ENCODE assay signal across 8 cellular contexts in the genomic region with DNA sequence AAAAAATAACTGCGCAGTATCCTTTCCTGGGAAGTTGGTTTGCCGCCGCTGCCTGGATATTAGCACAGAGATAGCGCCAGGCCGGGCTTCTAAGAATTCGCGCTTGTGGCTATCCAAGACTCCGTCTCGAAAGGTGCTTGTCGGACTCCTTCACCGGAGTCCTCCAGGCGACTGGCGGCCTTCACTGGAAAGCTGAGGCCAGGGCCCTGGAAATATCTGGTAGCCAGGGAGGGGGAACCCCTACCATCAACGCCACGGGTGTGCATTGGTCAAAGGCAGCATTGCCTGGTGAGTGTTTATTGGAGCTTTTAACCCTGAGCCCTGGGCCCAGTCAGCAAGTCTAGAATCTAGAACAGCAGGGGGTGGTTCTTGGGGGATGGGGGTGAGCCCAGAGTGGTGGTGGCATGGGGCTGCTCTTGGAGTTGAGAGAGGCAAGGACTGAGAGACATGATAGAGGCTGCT. TPM values are rescaled to one million over a fixed set of nuclear protein-coding genes. Genes with fewer than 3 reads are reported as not detected.
DNase-seq lines count a peak whose midpoint lies in the region; ATAC-seq and TF ChIP-seq lines count a peak whose summit lies in the region.

No MANE protein-coding gene starts in this region.

- H3K4me3 Mint-ChIP-seq in CD4-positive, CD25-positive, alpha-beta regulatory T cell = peak overlapping the region; percentile 94 to 97 (median 96)
- peak overlapping the region; percentile 90 for H3K4me3 Mint-ChIP-seq in activated CD8-positive, alpha-beta T cell treated with anti-CD3 and anti-CD28 coated beads, Interleukin-2, amount 10 ng/mL, durations not matched to agents 7 days and 5 days

- peaks cover 10 to 82% (median 16%) of the 10 kb centered on the region in 4 donors for H3K4me1 Mint-ChIP-seq in CD4-positive, CD25-positive, alpha-beta regulatory T cell
- peaks cover 60% of the 10 kb centered on the region for H3K4me1 Mint-ChIP-seq in activated CD8-positive, alpha-beta T cell treated with anti-CD3 and anti-CD28 coated beads, Interleukin-2, amount 10 ng/mL, durations not matched to agents 7 days and 5 days (ENCODE audit: low read depth)

- intact Hi-C loops in heart left ventricle (cut with DNase I) = loop anchor here in 2 of 10 donors (5.0 to 10.0 kb wide), 3 partner anchors 115 to 245 kb away; a partner anchor contains a TSS

- H3K27me3 Mint-ChIP-seq in CD4-positive, CD25-positive, alpha-beta regulatory T cell = peaks cover 4% of the 10 kb centered on the region
- no peaks in the 10 kb centered on the region for H3K27me3 Mint-ChIP-seq in activated CD8-positive, alpha-beta T cell treated with anti-CD3 and anti-CD28 coated beads, Interleukin-2, amount 10 ng/mL, durations not matched to agents 7 days and 5 days (ENCODE audit: low read depth)

- peak overlapping the region; percentile 92 for H3K4me3 ChIP-seq in CD4-positive, CD25-positive, alpha-beta regulatory T cell (ENCODE audit: low read depth, low read length)
- peak overlapping the region; percentile 16 to 74 (median 60) for H3K4me3 ChIP-seq in heart left ventricle
- peak overlapping the region; percentile 39 for H3K4me3 ChIP-seq in retinal pigment epithelial cell (ENCODE audit: low read length)

- DNase-seq in CD4-positive, CD25-positive, alpha-beta regulatory T cell = peak in 1 of 3 donors; percentile 68
- DNase-seq in activated CD8-positive, alpha-beta T cell treated with anti-CD3 and anti-CD28 coated beads, Interleukin-2, amount 10 ng/mL, durations not matched to agents 7 days and 5 days = no peak
- DNase-seq in heart left ventricle (peak in 1 of 5 donors; percentile 36), retinal pigment epithelial cell (ENCODE audit: low read depth) (no peak), NCI-H1105 (lab: John Stamatoyannopoulos, UW) (no peak), NCI-H1436 treated with DMSO at 0.1 percent for 48 hours (lab: John Stamatoyannopoulos, UW) (no peak)

- peak overlapping the region; percentile 94 to 99 (median 96) for H3K27ac Mint-ChIP-seq in CD4-positive, CD25-positive, alpha-beta regulatory T cell
- peak overlapping the region; percentile 89 for H3K27ac Mint-ChIP-seq in activated CD8-positive, alpha-beta T cell treated with anti-CD3 and anti-CD28 coated beads, Interleukin-2, amount 10 ng/mL, durations not matched to agents 7 days and 5 days

- H3K27ac ChIP-seq in CD4-positive, CD25-positive, alpha-beta regulatory T cell (ENCODE audit: insufficient read depth, low read length, poor library complexity, severe bottlenecking) = peak overlapping the region; percentile 96
- H3K27ac ChIP-seq in heart left ventricle = peak overlapping the region in 11 of 12 donors; percentile 18 to 85 (median 70)

- peak; percentile 25 to 32 for ATAC-seq in CD4-positive, CD25-positive, alpha-beta regulatory T cell (ENCODE audit: low read depth in 2 of 2)
- ATAC-seq in HG03095 (IDR thresholded peaks at IDR 0.05; ENCODE audit: unreplicated experiment) (peak; percentile 18), heart left ventricle (peak in 2 of 4 donors; percentile 11 to 16), GM21423 (IDR thresholded peaks at IDR 0.05; ENCODE audit: unreplicated experiment) (no peak)
- peak; percentile 2 for ATAC-seq in activated CD8-positive, alpha-beta T cell treated with anti-CD3 and anti-CD28 coated beads, Interleukin-2, amount 10 ng/mL, durations not matched to agents 7 days and 5 days

- 1 to 49% (median 20%) methylated on average over 8 to 15 of the region's 15 CpGs for WGBS in heart left ventricle, 4 donors

- CTCF ChIA-PET in activated CD8-positive, alpha-beta T cell treated with anti-CD3 and anti-CD28 coated beads, Interleukin-2, amount 10 ng/mL, durations not matched to agents 7 days and 5 days (lab: Charles Lee) = interaction anchor here (1.4 to 1.8 kb wide), 3 partner anchors 18 to 22 kb away, joined by 4 to 23 read pairs (median 7); no protein-coding TSS in a partner anchor

- H3K27me3 ChIP-seq in CD4-positive, CD25-positive, alpha-beta regulatory T cell (ENCODE audit: control insufficient read depth, insufficient read depth, low read length) = no peaks in the 10 kb centered on the region
- H3K27me3 ChIP-seq in heart left ventricle = no peaks in the 10 kb centered on the region

- H3K36me3 Mint-ChIP-seq in CD4-positive, CD25-positive, alpha-beta regulatory T cell = peaks cover 30% of the 10 kb centered on the region
- H3K36me3 Mint-ChIP-seq in activated CD8-positive, alpha-beta T cell treated with anti-CD3 and anti-CD28 coated beads, Interleukin-2, amount 10 ng/mL, durations not matched to agents 7 days and 5 days (ENCODE audit: low read depth) = peaks cover 44% of the 10 kb centered on the region

- no peak for TF ChIP-seq POLR2A in heart left ventricle (IDR thresholded peaks at IDR 0.05)

- H3K36me3 ChIP-seq in CD4-positive, CD25-positive, alpha-beta regulatory T cell (ENCODE audit: control insufficient read depth, insufficient read depth, low read length) = peaks cover 34% of the 10 kb centered on the region
- H3K36me3 ChIP-seq in heart left ventricle = peaks cover 0 to 27% (median 18%) of the 10 kb centered on the region in 9 donors

- TF ChIP-seq CTCF in heart left ventricle (IDR thresholded peaks at IDR 0.05) (no peak), retinal pigment epithelial cell (conservative IDR thresholded peaks at IDR 0.05; ENCODE audit: low read depth, low read length) (no peak)

- H3K4me1 ChIP-seq in CD4-positive, CD25-positive, alpha-beta regulatory T cell (ENCODE audit: control insufficient read depth, insufficient read depth, low read length, poor library complexity, severe bottlenecking) = peaks cover 67% of the 10 kb centered on the region
- H3K4me1 ChIP-seq in heart left ventricle = peaks cover 0 to 18% (median 2%) of the 10 kb centered on the region in 12 donors

- no peaks in the 10 kb centered on the region for H3K9me3 Mint-ChIP-seq in CD4-positive, CD25-positive, alpha-beta regulatory T cell
- no peaks in the 10 kb centered on the region for H3K9me3 Mint-ChIP-seq in activated CD8-positive, alpha-beta T cell treated with anti-CD3 and anti-CD28 coated beads, Interleukin-2, amount 10 ng/mL, durations not matched to agents 7 days and 5 days (ENCODE audit: insufficient read depth)

- H3K9me3 ChIP-seq in CD4-positive, CD25-positive, alpha-beta regulatory T cell (ENCODE audit: control insufficient read depth in 2 of 2, low read length in 2 of 2) = no peaks in the 10 kb centered on the region
- no peaks in the 10 kb centered on the region for H3K9me3 ChIP-seq in heart left ventricle

- POLR2A ChIA-PET in activated CD8-positive, alpha-beta T cell treated with anti-CD3 and anti-CD28 coated beads, Interleukin-2, amount 10 ng/mL, durations not matched to agents 7 days and 5 days (lab: Charles Lee) = interaction anchor here (0.6 to 5.2 kb wide), 8 partner anchors 11 to 123 kb away, joined by 3 to 126 read pairs (median 3); a partner anchor contains a TSS

RNA-seq across cellular contexts. Expression of a gene that starts 0.6 kb away (rescaled TPM):
- 391 TPM for total RNA-seq in CD4-positive, CD25-positive, alpha-beta regulatory T cell
- 100 to 1,000 TPM; 475 to 549 (median 501) TPM for polyA plus RNA-seq in CD4-positive, CD25-positive, alpha-beta regulatory T cell
- total RNA-seq in activated CD8-positive, alpha-beta T cell treated with anti-CD3 and anti-CD28 coated beads, Interleukin-2, amount 10 ng/mL, durations not matched to agents 7 days and 5 days = 10 to 100 TPM; 51.3 to 53.6 TPM
- total RNA-seq in heart left ventricle = 10 to 100 TPM in 2 of 9 donors, 1 to 10 TPM in 7; 2.3 to 13.3 (median 3.5) TPM
- polyA plus RNA-seq in heart left ventricle = 1 to 10 TPM; 2.0 to 5.4 TPM

RNA-seq across cellular contexts. Expression of a gene that starts 7.9 kb away (rescaled TPM):
- 50.0 TPM for total RNA-seq in CD4-positive, CD25-positive, alpha-beta regulatory T cell
- polyA plus RNA-seq in CD4-positive, CD25-positive, alpha-beta regulatory T cell = 10 to 100 TPM in 2 of 4 donors, 1 to 10 TPM in 2; 7.4 to 13.8 (median 9.0) TPM
- total RNA-seq in activated CD8-positive, alpha-beta T cell treated with anti-CD3 and anti-CD28 coated beads, Interleukin-2, amount 10 ng/mL, durations not matched to agents 7 days and 5 days = 10 to 100 TPM; 14.8 to 15.3 TPM
- 10 to 100 TPM; 10.5 to 23.3 (median 14.4) TPM for total RNA-seq in heart left ventricle
- 10 to 100 TPM in 1 of 2 donors, 1 to 10 TPM in 1; 6.1 to 28.5 TPM for polyA plus RNA-seq in heart left ventricle

RNA-seq across cellular contexts. Expression of a gene that starts 21.7 kb away (rescaled TPM):
- total RNA-seq in CD4-positive, CD25-positive, alpha-beta regulatory T cell = 70.0 TPM
- 10 to 100 TPM; 83.7 to 98.9 (median 95.8) TPM for polyA plus RNA-seq in CD4-positive, CD25-positive, alpha-beta regulatory T cell
- 10 to 100 TPM; 63.9 to 70.8 TPM for total RNA-seq in activated CD8-positive, alpha-beta T cell treated with anti-CD3 and anti-CD28 coated beads, Interleukin-2, amount 10 ng/mL, durations not matched to agents 7 days and 5 days
- 10 to 100 TPM; 45.3 to 67.0 (median 52.9) TPM for total RNA-seq in heart left ventricle
- 10 to 100 TPM; 88.0 to 99.0 TPM for polyA plus RNA-seq in heart left ventricle

RNA-seq across cellular contexts. Expression of a gene that starts 21.8 kb away (rescaled TPM):
- 31.4 TPM for total RNA-seq in CD4-positive, CD25-positive, alpha-beta regulatory T cell
- polyA plus RNA-seq in CD4-positive, CD25-positive, alpha-beta regulatory T cell = 10 to 100 TPM; 47.6 to 65.1 (median 55.2) TPM
- 10 to 100 TPM; 41.6 to 44.1 TPM for total RNA-seq in activated CD8-positive, alpha-beta T cell treated with anti-CD3 and anti-CD28 coated beads, Interleukin-2, amount 10 ng/mL, durations not matched to agents 7 days and 5 days
- total RNA-seq in heart left ventricle = 10 to 100 TPM; 57.1 to 86.9 (median 71.0) TPM
- polyA plus RNA-seq in heart left ventricle = 10 to 100 TPM; 74.0 to 91.0 TPM

RNA-seq across cellular contexts. Expression of a gene that starts 38.0 kb away (rescaled TPM):
- 110 TPM for total RNA-seq in CD4-positive, CD25-positive, alpha-beta regulatory T cell
- 10 to 100 TPM; 20.2 to 38.2 (median 26.4) TPM for polyA plus RNA-seq in CD4-positive, CD25-positive, alpha-beta regulatory T cell
- total RNA-seq in activated CD8-positive, alpha-beta T cell treated with anti-CD3 and anti-CD28 coated beads, Interleukin-2, amount 10 ng/mL, durations not matched to agents 7 days and 5 days = 10 to 100 TPM; 40.0 to 41.7 TPM
- total RNA-seq in heart left ventricle = 10 to 100 TPM; 17.6 to 31.1 (median 24.6) TPM
- 10 to 100 TPM; 17.2 to 32.7 TPM for polyA plus RNA-seq in heart left ventricle

Comparison
In these comparisons a context has a peak if more than half of its experiments do, and no peak if none do; other contexts are left out.
1. H3K4me3 ChIP-seq: peak in every context shown above with its lines; median percentile 92 in CD4-positive, CD25-positive, alpha-beta regulatory T cell; 60 in heart left ventricle; 39 in retinal pigment epithelial cell.